In the genomic region with DNA sequence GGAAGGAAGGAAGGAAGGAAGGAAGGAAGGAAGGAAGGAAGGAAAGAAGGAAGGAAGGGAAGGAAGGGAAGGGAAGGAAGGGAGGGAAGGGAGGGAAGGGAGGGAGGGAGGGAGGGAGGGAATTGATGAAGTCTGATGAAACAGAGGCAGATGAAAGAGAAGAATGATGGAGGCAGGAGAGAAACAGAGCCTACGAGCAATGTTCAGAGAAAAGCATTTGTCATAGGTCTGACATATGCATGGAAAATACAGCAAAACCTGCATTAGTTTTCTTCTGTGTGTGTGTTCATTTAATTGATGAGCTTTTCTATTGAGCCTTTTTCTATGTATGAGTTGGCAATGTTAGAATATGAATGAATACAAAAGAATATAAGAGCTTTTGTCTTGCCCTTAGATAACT, we compare ENCODE assay signal across 23 cellular contexts.
"Had no signal": no experiment of that assay in that cellular context is flagged by ENCODE, and none has a peak within 500 bp of the region (broad histone marks: within the 10 kb centered on the region; RNA-seq: fewer than 3 reads in every experiment).

No MANE protein-coding gene starts in this region.

- H3K36me3 ChIP-seq: colonic mucosa, esophagus muscularis mucosa, esophagus squamous epithelium, gastrocnemius medialis, gastroesophageal sphincter, heart left ventricle, heart right ventricle had no signal

- H3K27ac ChIP-seq: colonic mucosa, coronary artery, dorsolateral prefrontal cortex, epithelial cell of prostate, esophagus muscularis mucosa, esophagus squamous epithelium, foreskin keratinocyte, gastrocnemius medialis, gastroesophageal sphincter, heart left ventricle, heart right ventricle had no signal

- H3K9me3 ChIP-seq: colonic mucosa, esophagus muscularis mucosa, esophagus squamous epithelium, gastrocnemius medialis, gastroesophageal sphincter had no signal

- H3K4me3 ChIP-seq: colonic mucosa, coronary artery, dorsolateral prefrontal cortex, esophagus muscularis mucosa, esophagus squamous epithelium, gastrocnemius medialis, gastroesophageal sphincter, heart left ventricle, heart right ventricle had no signal

- H3K4me1 ChIP-seq: colonic mucosa, esophagus muscularis mucosa, esophagus squamous epithelium, foreskin keratinocyte, gastrocnemius medialis, gastroesophageal sphincter, heart left ventricle, heart right ventricle had no signal

- DNase-seq: colonic mucosa; cortex of kidney; dermis blood vessel endothelial cell; dorsolateral prefrontal cortex; effector CD4-positive, alpha-beta T cell; effector CD8-positive, alpha-beta T cell; effector memory CD4-positive, alpha-beta T cell; effector memory CD8-positive, alpha-beta T cell; endodermal cell; erythroblast; esophagus squamous epithelium; foreskin fibroblast; foreskin keratinocyte; foreskin melanocyte; gastrocnemius medialis; glutamatergic neuron; head of caudate nucleus; heart left ventricle; heart right ventricle had no signal

- H3K27me3 ChIP-seq: colonic mucosa, dorsolateral prefrontal cortex, esophagus muscularis mucosa, esophagus squamous epithelium, foreskin keratinocyte, gastrocnemius medialis, gastroesophageal sphincter, heart left ventricle, heart right ventricle had no signal
